In genomic region chr10:7551891-7552731, GRCh38 we compare ENCODE assay signal across 18 cellular contexts.
DNase-seq lines count a peak whose midpoint lies in the region; ATAC-seq lines count a peak whose summit lies in the region.
"Had no signal": no experiment of that assay in that cellular context is flagged by ENCODE, and none has a peak within 500 bp of the region (broad histone marks: within the 10 kb centered on the region; RNA-seq: fewer than 3 reads in every experiment).

No MANE protein-coding gene starts in this region.

- DNase-seq in Ammon's horn (ENCODE audit: low spot score), result peak; percentile 66
- peak; percentile 27 for DNase-seq in NCI-H1092 treated with DMSO at 0.1 percent for 48 hours (lab: John Stamatoyannopoulos, UW)
- peak; percentile 70 for DNase-seq in Right ventricle myocardium superior
- no peak for DNase-seq in DMS 273 treated with DMSO at 0.1 percent for 48 hours (lab: John Stamatoyannopoulos, UW)
- DNase-seq: activated CD4-positive, alpha-beta T cell treated with anti-CD3 and anti-CD28 coated beads, Interleukin-2, amount 50 U/mL, for 48 hours; activated T-cell treated with anti-CD3 and anti-CD28 coated beads, Interleukin-2, amount 50 U/mL, for 24 hours; EL; NCI-H187; NCI-H69; stimulated activated CD4-positive, alpha-beta T cell treated with anti-CD3 and anti-CD28 coated beads, Interleukin-15, amount 100 ng/mL, for 24 hours; stomach had no signal

- H3K27me3 ChIP-seq in muscle layer of colon (ENCODE audit: control insufficient read depth in 1 of 2, insufficient read depth in 2 of 2, low read length in 2 of 2), result no peaks in the 10 kb centered on the region
- H3K27me3 ChIP-seq: hepatocyte had no signal

- ATAC-seq in Right ventricle myocardium superior (ENCODE audit: poor library complexity) (peak; percentile 79), GM18868 (IDR thresholded peaks at IDR 0.05; ENCODE audit: unreplicated experiment) (no peak), GM18867 (IDR thresholded peaks at IDR 0.05; ENCODE audit: unreplicated experiment) (no peak), GM21526 (IDR thresholded peaks at IDR 0.05; ENCODE audit: low FRiP score, unreplicated experiment) (no peak)
- ATAC-seq: left lobe of liver had no signal

- H3K27ac ChIP-seq in muscle layer of colon (ENCODE audit: low read depth, low read length), result peak overlapping the region; percentile 58
- H3K27ac ChIP-seq: hepatocyte, prostate gland had no signal

- H3K9me3 ChIP-seq in muscle layer of colon (ENCODE audit: low read length), result no peaks in the 10 kb centered on the region
- H3K9me3 ChIP-seq: prostate gland, stomach had no signal

- H3K4me3 ChIP-seq in muscle layer of colon (ENCODE audit: low read depth in 1 of 2, low read length in 2 of 2), result no peak overlapping the region
- H3K4me3 ChIP-seq: hepatocyte, prostate gland, stomach had no signal

- H3K36me3 ChIP-seq in muscle layer of colon (ENCODE audit: insufficient read depth, low read length), result no peaks in the 10 kb centered on the region
- H3K36me3 ChIP-seq: prostate gland, stomach had no signal

- H3K9ac ChIP-seq in muscle layer of colon (ENCODE audit: low read length), result no peak overlapping the region

- intact Hi-C loops in Right ventricle myocardium superior (cut with DNase I), result no loop called here

- peaks cover 54% of the 10 kb centered on the region for H3K4me1 ChIP-seq in muscle layer of colon (ENCODE audit: insufficient read depth, low read length)
- H3K4me1 ChIP-seq: prostate gland had no signal
